Comparison of ENCODE assay signal across 21 cellular contexts in genomic region chr12:111088409-111088808, GRCh38. TPM values are rescaled to one million over a fixed set of nuclear protein-coding genes. Genes with fewer than 3 reads are reported as not detected.
"Had no signal": no experiment of that assay in that cellular context is flagged by ENCODE, and none has a peak within 500 bp of the region (broad histone marks: within the 10 kb centered on the region; RNA-seq: fewer than 3 reads in every experiment).

No MANE protein-coding gene starts in this region.

- H3K4me2 ChIP-seq: SK-N-SH had no signal

- H3K9ac ChIP-seq: SK-N-SH had no signal

- H3K9me2 ChIP-seq: SK-N-SH had no signal

- DNase-seq: Karpas-422, KG1, MM.1S, NCI-H1092 treated with DMSO at 0.1 percent for 48 hours, NCI-H1436, NCI-H187, NCI-H2029, NCI-H2081 treated with DMSO at 0.1 percent for 48 hours, NCI-H2171, NCI-H226, NCI-H446, NCI-H510A, NCI-H524 treated with DMSO at 0.1 percent for 48 hours, SHP77, SK-N-SH, T-helper 1 cell had no signal

- ATAC-seq: Panc1 had no signal

- H3K27ac ChIP-seq: HL-60, RWPE1 had no signal

- H3K9me3 ChIP-seq: SK-N-SH had no signal

RNA-seq across cellular contexts. Expression of gene CUX2, which starts 54.4 kb away (rescaled TPM):
- total RNA-seq: M059J, SK-MEL-5 had no signal
